Comparison of ENCODE assay signal across 21 cellular contexts in genomic region chr1:11946647-11947046, GRCh38.
"Had no signal": no experiment of that assay in that cellular context is flagged by ENCODE, and none has a peak within 500 bp of the region (broad histone marks: within the 10 kb centered on the region; RNA-seq: fewer than 3 reads in every experiment).

No MANE protein-coding gene starts in this region.

- H3K27ac Mint-ChIP-seq: activated B cell treated with CpG ODN at 0.5 μM for 24 hours; activated CD8-positive, alpha-beta T cell treated with anti-CD3 and anti-CD28 coated beads for 36 hours; activated naive CD8-positive, alpha-beta T cell; stimulated activated naive B cell treated with anti-CD40 and anti-IgM and Interleukin-4, amounts not matched to agents 10 μg/mL and 1 μg/mL and 100 μg/mL, for 72 hours; T-helper 17 cell had no signal

- H3K9me3 Mint-ChIP-seq: activated B cell treated with CpG ODN at 0.5 μM for 24 hours; activated CD8-positive, alpha-beta T cell treated with anti-CD3 and anti-CD28 coated beads for 36 hours; central memory CD8-positive, alpha-beta T cell had no signal

- H3K27me3 ChIP-seq: brain microvascular endothelial cell, gastrocnemius medialis, heart left ventricle, thyroid gland had no signal

- ATAC-seq: activated CD8-positive, alpha-beta T cell treated with anti-CD3 and anti-CD28 coated beads for 36 hours; gastrocnemius medialis; heart left ventricle; left cardiac atrium; stimulated activated naive B cell treated with anti-CD40 and anti-IgM and Interleukin-4, amounts not matched to agents 10 μg/mL and 1 μg/mL and 100 μg/mL, for 72 hours; T-helper 17 cell had no signal

- H3K4me1 Mint-ChIP-seq: activated B cell treated with CpG ODN at 0.5 μM for 24 hours; central memory CD8-positive, alpha-beta T cell; stimulated activated naive B cell treated with anti-CD40 and anti-IgM and Interleukin-4, amounts not matched to agents 10 μg/mL and 1 μg/mL and 100 μg/mL, for 72 hours had no signal

- H3K27me3 Mint-ChIP-seq: activated B cell treated with CpG ODN at 0.5 μM for 24 hours; activated CD8-positive, alpha-beta T cell treated with anti-CD3 and anti-CD28 coated beads for 36 hours; activated naive CD8-positive, alpha-beta T cell; central memory CD8-positive, alpha-beta T cell; stimulated activated naive B cell treated with anti-CD40 and anti-IgM and Interleukin-4, amounts not matched to agents 10 μg/mL and 1 μg/mL and 100 μg/mL, for 72 hours; T-helper 17 cell had no signal

- H3K27ac ChIP-seq: brain microvascular endothelial cell, heart left ventricle, thyroid gland had no signal

- H3K36me3 ChIP-seq: thyroid gland had no signal

- H3K9me3 ChIP-seq: gastrocnemius medialis, heart left ventricle, thyroid gland had no signal

- DNase-seq: activated B cell treated with CpG ODN at 0.5 μM for 24 hours; activated CD4-positive, alpha-beta T cell treated with anti-CD3 and anti-CD28 coated beads for 48 hours; activated CD8-positive, alpha-beta T cell treated with anti-CD3 and anti-CD28 coated beads for 36 hours; activated gamma-delta T cell; activated T-cell treated with anti-CD3 and anti-CD28 coated beads, Interleukin-2, amount 50 U/mL, for 48 hours; anterior cingulate cortex; brain microvascular endothelial cell; cortex of kidney; effector CD4-positive, alpha-beta T cell; gastrocnemius medialis; heart left ventricle; left cardiac atrium; midbrain; stimulated activated CD4-positive, alpha-beta T cell treated with anti-CD3 and anti-CD28 coated beads, Interleukin-2, amount 100 ng/mL, for 48 hours; stimulated activated naive B cell treated with anti-CD40 and anti-IgM and Interleukin-4, amounts not matched to agents 10 μg/mL and 1 μg/mL and 100 μg/mL, for 72 hours; T-helper 17 cell; thyroid gland had no signal

- H3K4me3 Mint-ChIP-seq: activated B cell treated with CpG ODN at 0.5 μM for 24 hours; activated CD8-positive, alpha-beta T cell treated with anti-CD3 and anti-CD28 coated beads for 36 hours; activated naive CD8-positive, alpha-beta T cell; central memory CD8-positive, alpha-beta T cell; stimulated activated naive B cell treated with anti-CD40 and anti-IgM and Interleukin-4, amounts not matched to agents 10 μg/mL and 1 μg/mL and 100 μg/mL, for 72 hours; T-helper 17 cell had no signal

- FAIRE-seq: TTC549 had no signal

- H3K4me3 ChIP-seq: gastrocnemius medialis, heart left ventricle, lung, thyroid gland had no signal
